Comparison of ENCODE assay signal across 16 cellular contexts in the genomic region with DNA sequence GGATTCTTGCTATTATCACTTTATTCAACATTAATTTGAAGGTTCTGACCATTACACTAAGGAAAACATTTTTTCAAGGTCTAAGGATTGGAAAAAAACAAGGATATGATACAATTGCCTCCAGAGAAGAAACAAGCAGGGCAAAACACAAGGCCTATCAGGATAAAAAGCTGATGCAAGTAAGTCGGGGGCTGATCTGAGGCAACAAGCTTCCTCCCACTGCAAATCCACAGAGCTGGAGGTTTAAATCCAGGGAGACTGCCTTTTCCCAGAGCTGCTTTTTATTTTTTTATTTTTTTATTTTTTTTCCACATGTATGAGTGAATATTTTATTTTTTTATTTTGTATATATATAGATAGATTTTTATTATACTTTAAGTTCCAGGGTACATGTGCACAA. TPM values are rescaled to one million over a fixed set of nuclear protein-coding genes. Genes with fewer than 3 reads are reported as not detected.
A peak's percentile ranks its signal among the peaks of the same experiment; 100 is the strongest.
DNase-seq lines count a peak whose midpoint lies in the region; ATAC-seq and TF ChIP-seq lines count a peak whose summit lies in the region.
"Had no signal": no experiment of that assay in that cellular context is flagged by ENCODE, and none has a peak within 500 bp of the region (broad histone marks: within the 10 kb centered on the region; RNA-seq: fewer than 3 reads in every experiment).

No MANE protein-coding gene starts in this region.

- DNase-seq in NCI-H82 (lab: John Stamatoyannopoulos, UW), result peak; percentile 74
- peak; percentile 71 for DNase-seq in WERI-Rb-1
- no peak for DNase-seq in mesendoderm
- DNase-seq in NCI-H1930 (lab: John Stamatoyannopoulos, UW), result no peak
- no peak for DNase-seq in iPS-NIHi11 (ENCODE audit: low spot score)
- DNase-seq in NCI-H1105 (lab: John Stamatoyannopoulos, UW), result no peak
- DNase-seq: ACHN; BE2C; C1 segment of cervical spinal cord; CD4-positive, CD25-positive, alpha-beta regulatory T cell; CD8-positive, alpha-beta memory T cell; COR-L47; GM23248 had no signal

- peak overlapping the region; percentile 81 for H3K27ac ChIP-seq in WERI-Rb-1
- H3K27ac ChIP-seq in mesendoderm (ENCODE audit: low read depth, low read length), result no peak overlapping the region
- H3K27ac ChIP-seq: GM23248 had no signal

- no peak overlapping the region for H2AK5ac ChIP-seq in mesendoderm (ENCODE audit: low read length)

- H3K79me2 ChIP-seq in mesendoderm (ENCODE audit: control insufficient read depth, insufficient read depth, low read length), result no peaks in the 10 kb centered on the region

- no CpG with 5 or more reads among the region's 1 CpG for WGBS in mesendoderm (ENCODE audit: extremely low coverage, insufficient coverage, low lambda C conversion rate)

- peak overlapping the region; percentile 65 for H3K4ac ChIP-seq in mesendoderm (ENCODE audit: low read depth, low read length)

- no peak overlapping the region for H2BK120ac ChIP-seq in mesendoderm (ENCODE audit: low read depth, low read length)

- H2BK15ac ChIP-seq in mesendoderm (replicated peaks; ENCODE audit: low read depth), result no peak overlapping the region

- no peaks in the 10 kb centered on the region for H3K79me1 ChIP-seq in mesendoderm (ENCODE audit: low read length)

- no peak overlapping the region for H3K18ac ChIP-seq in mesendoderm (ENCODE audit: low read length)

- no peak overlapping the region for H3K23ac ChIP-seq in mesendoderm (ENCODE audit: low read length)

- no peak overlapping the region for H3K56ac ChIP-seq in mesendoderm (ENCODE audit: low read length)

- H3K9me3 ChIP-seq in WERI-Rb-1 (ENCODE audit: severe bottlenecking), result peaks cover 9% of the 10 kb centered on the region
- H3K9me3 ChIP-seq: BE2C, HAP-1 had no signal

- no peak overlapping the region for H3K4me2 ChIP-seq in mesendoderm (ENCODE audit: low read length)

- H3K4me3 ChIP-seq in WERI-Rb-1 (ENCODE audit: low read depth, low read length), result no peak overlapping the region
- no peak overlapping the region for H3K4me3 ChIP-seq in mesendoderm (ENCODE audit: low read length)
- H3K4me3 ChIP-seq: GM23248, HAP-1 had no signal

- no peak overlapping the region for H4K8ac ChIP-seq in mesendoderm (ENCODE audit: low read depth, low read length)

- no peaks in the 10 kb centered on the region for H3K4me1 ChIP-seq in mesendoderm (ENCODE audit: control insufficient read depth, low read depth, low read length)
- H3K4me1 ChIP-seq: HAP-1 had no signal

- no peak for ATAC-seq in HG02763 (IDR thresholded peaks at IDR 0.05; ENCODE audit: unreplicated experiment)

- no peak overlapping the region for H2BK5ac ChIP-seq in mesendoderm (ENCODE audit: low read length)

- H3K9ac ChIP-seq in mesendoderm (ENCODE audit: low read length), result no peak overlapping the region
- H3K9ac ChIP-seq: GM23248 had no signal

- no peak for TF ChIP-seq CTCF in WERI-Rb-1 (IDR thresholded peaks at IDR 0.05; ENCODE audit: low read depth, low read length)

- H4K5ac ChIP-seq in mesendoderm (ENCODE audit: low read length), result no peak overlapping the region

- H3K36me3 ChIP-seq in WERI-Rb-1, result no peaks in the 10 kb centered on the region
- H3K36me3 ChIP-seq in mesendoderm (ENCODE audit: control insufficient read depth, insufficient read depth, low read length), result no peaks in the 10 kb centered on the region
- H3K36me3 ChIP-seq: BE2C, HAP-1 had no signal

- H3K27me3 ChIP-seq in WERI-Rb-1 (ENCODE audit: insufficient read depth, low read depth, severe bottlenecking) (no peaks in the 10 kb centered on the region), mesendoderm (ENCODE audit: insufficient read depth, low read length, poor library complexity) (no peaks in the 10 kb centered on the region)
- H3K27me3 ChIP-seq: BE2C had no signal

RNA-seq across cellular contexts. Expression of gene S100A2, which starts 19.4 kb away (rescaled TPM):
- polyA plus RNA-seq in mesendoderm (2013, experiment 1 of 2), result 1.9 TPM
- 2.1 TPM for polyA plus RNA-seq in mesendoderm (2013, experiment 2 of 2)
- polyA plus RNA-seq: CD4-positive, CD25-positive, alpha-beta regulatory T cell; IgD-negative memory B cell had no signal

RNA-seq across cellular contexts. Expression of gene S100A16, which starts 27.9 kb away (rescaled TPM):
- polyA plus RNA-seq in mesendoderm (2013, experiment 1 of 2), result 12.7 TPM
- polyA plus RNA-seq in mesendoderm (2013, experiment 2 of 2), result 13.5 TPM
- polyA plus RNA-seq: CD4-positive, CD25-positive, alpha-beta regulatory T cell; CD8-positive, alpha-beta memory T cell; IgD-negative memory B cell had no signal

RNA-seq across cellular contexts. Expression of gene S100A14, which starts 31.1 kb away (rescaled TPM):
- polyA plus RNA-seq in mesendoderm (2013, experiment 1 of 2), result 2.4 TPM
- polyA plus RNA-seq in mesendoderm (2013, experiment 2 of 2), result 2.6 TPM
- polyA plus RNA-seq: CD4-positive, CD25-positive, alpha-beta regulatory T cell; CD8-positive, alpha-beta memory T cell; IgD-negative memory B cell had no signal

RNA-seq across cellular contexts. Expression of gene S100A3, which starts 36.0 kb away (rescaled TPM):
- polyA plus RNA-seq in mesendoderm (2013, experiment 1 of 2), result 0.48 TPM
- polyA plus RNA-seq in mesendoderm (2013, experiment 2 of 2), result 0.55 TPM
- polyA plus RNA-seq: CD4-positive, CD25-positive, alpha-beta regulatory T cell; CD8-positive, alpha-beta memory T cell; IgD-negative memory B cell had no signal

RNA-seq across cellular contexts. Expression of gene S100A4, which starts 39.4 kb away (rescaled TPM):
- 19.8 TPM for polyA plus RNA-seq in mesendoderm (2013, experiment 1 of 2)
- 20.5 TPM for polyA plus RNA-seq in mesendoderm (2013, experiment 2 of 2)

Comparison
In these comparisons a context has a peak if more than half of its experiments do, and no peak if none do; other contexts are left out.
1. DNase-seq: peak in NCI-H82 (single experiment) and WERI-Rb-1 (single experiment); none in mesendoderm (single experiment), NCI-H1930 (0 of 2), iPS-NIHi11 (single experiment) and NCI-H1105 (single experiment).